Comparison of ENCODE assay signal across 8 cellular contexts in the genomic region with DNA sequence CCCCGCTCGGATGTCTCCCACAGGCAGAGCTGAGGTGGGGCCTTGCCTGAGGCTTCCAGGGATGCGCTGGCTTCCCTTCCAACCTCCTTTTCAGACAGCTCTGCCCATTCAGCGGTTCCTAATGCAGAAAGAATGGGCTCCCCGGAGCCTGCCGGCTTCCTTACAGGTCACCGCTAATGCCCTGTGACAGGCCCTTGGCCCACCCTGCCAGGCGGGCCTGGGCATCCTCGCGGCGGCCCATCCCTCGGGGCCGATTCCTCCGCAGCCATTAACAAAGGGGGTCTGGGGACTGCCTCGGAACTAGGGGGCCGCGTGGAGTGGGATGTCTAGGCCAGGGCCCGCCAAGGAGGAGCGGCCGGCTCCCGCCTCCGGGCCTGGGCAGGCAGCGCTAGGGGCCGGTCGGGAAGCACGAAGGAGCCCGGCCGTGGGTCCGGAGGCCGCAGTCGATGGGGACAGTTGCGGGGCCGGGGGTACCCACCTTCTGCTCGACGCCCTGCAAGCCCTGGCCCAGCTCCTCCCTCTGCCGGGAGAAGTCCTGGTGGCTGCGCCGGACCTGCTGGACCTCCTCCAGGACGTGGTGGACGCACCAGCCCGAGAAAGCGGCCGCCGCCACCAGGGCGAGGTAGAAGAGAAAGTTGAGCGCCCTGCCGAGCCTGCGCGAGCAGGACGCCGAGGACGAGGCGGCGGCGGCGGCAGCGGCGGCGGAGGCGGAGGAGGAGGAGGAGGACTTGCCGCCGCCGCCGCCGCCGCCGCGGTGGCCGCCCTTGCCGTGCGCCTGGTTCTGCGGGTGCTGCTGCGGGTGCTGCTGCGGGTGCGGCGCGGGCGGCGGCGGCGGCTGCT. TPM values are rescaled to one million over a fixed set of nuclear protein-coding genes. Genes with fewer than 3 reads are reported as not detected.
DNase-seq lines count a peak whose midpoint lies in the region; ATAC-seq and TF ChIP-seq lines count a peak whose summit lies in the region.

No MANE protein-coding gene starts in this region.

- no peaks in the 10 kb centered on the region for H3K9me3 ChIP-seq in CD8-positive, alpha-beta memory T cell (ENCODE audit: low read length)
- H3K9me3 ChIP-seq in lower lobe of right lung: no peaks in the 10 kb centered on the region

- CTCF ChIA-PET in CD8-positive, alpha-beta memory T cell (lab: Charles Lee): interaction anchor here (1.0 to 1.4 kb wide), 5 partner anchors 10 to 111 kb away, joined by 3 to 9 read pairs (median 4); a partner anchor contains a TSS
- CTCF ChIA-PET in activated CD8-positive, alpha-beta T cell treated with anti-CD3 and anti-CD28 coated beads for 36 hours (lab: Charles Lee): interaction anchor here (1.0 to 1.5 kb wide), 2 partner anchors 9 to 23 kb away, joined by 3 to 6 read pairs; no protein-coding TSS in a partner anchor

- H3K27ac Mint-ChIP-seq in CD8-positive, alpha-beta memory T cell: peak overlapping the region in 7 of 8 donors; percentile 29 to 84 (median 66)
- H3K27ac Mint-ChIP-seq in activated CD8-positive, alpha-beta T cell treated with anti-CD3 and anti-CD28 coated beads for 36 hours: peak overlapping the region; percentile 59

- no peaks in the 10 kb centered on the region for H3K27me3 ChIP-seq in CD8-positive, alpha-beta memory T cell (ENCODE audit: insufficient read depth, low read length, poor library complexity, severe bottlenecking)
- H3K27me3 ChIP-seq in lower lobe of right lung (ENCODE audit: low read depth): no peaks in the 10 kb centered on the region

- H3K4me3 Mint-ChIP-seq in CD8-positive, alpha-beta memory T cell: peak overlapping the region; percentile 65 to 92 (median 76)
- peak overlapping the region; percentile 71 for H3K4me3 Mint-ChIP-seq in activated CD8-positive, alpha-beta T cell treated with anti-CD3 and anti-CD28 coated beads for 36 hours

- peak; percentile 49 to 75 (median 56) for DNase-seq in CD8-positive, alpha-beta memory T cell
- peak; percentile 43 for DNase-seq in LoVo (ENCODE audit: low spot score)
- DNase-seq in activated CD8-positive, alpha-beta T cell treated with anti-CD3 and anti-CD28 coated beads for 36 hours: peak; percentile 60
- peak; percentile 29 for DNase-seq in effector CD8-positive, alpha-beta T cell (lab: John Stamatoyannopoulos, UW)
- peak; percentile 83 for DNase-seq in lower lobe of right lung
- DNase-seq in stimulated activated CD8-positive, alpha-beta memory T cell treated with anti-CD3 and anti-CD28 coated beads, Interleukin-2, amount 100 ng/mL, for 1 hour (ENCODE audit: low read depth in 2 of 2): peak; percentile 25 to 30
- no peak for DNase-seq in foreskin melanocyte

- H3K27me3 Mint-ChIP-seq in CD8-positive, alpha-beta memory T cell: peaks cover 0 to 4% of the 10 kb centered on the region in 2 donors
- H3K27me3 Mint-ChIP-seq in activated CD8-positive, alpha-beta T cell treated with anti-CD3 and anti-CD28 coated beads for 36 hours: no peaks in the 10 kb centered on the region

- intact Hi-C loops in activated CD8-positive, alpha-beta T cell treated with anti-CD3 and anti-CD28 coated beads for 36 hours (cut with micrococcal nuclease): no loop called here
- intact Hi-C loops in lower lobe of right lung (cut with DNase I): no loop called here

- H3K9me3 Mint-ChIP-seq in CD8-positive, alpha-beta memory T cell: no peaks in the 10 kb centered on the region
- H3K9me3 Mint-ChIP-seq in activated CD8-positive, alpha-beta T cell treated with anti-CD3 and anti-CD28 coated beads for 36 hours: no peaks in the 10 kb centered on the region

- H3K36me3 ChIP-seq in CD8-positive, alpha-beta memory T cell (ENCODE audit: insufficient read depth, low read length): no peaks in the 10 kb centered on the region
- H3K36me3 ChIP-seq in lower lobe of right lung: peaks cover 11% of the 10 kb centered on the region

- H3K27ac ChIP-seq in CD8-positive, alpha-beta memory T cell (ENCODE audit: low read depth, low read length): no peak overlapping the region
- H3K27ac ChIP-seq in lower lobe of right lung: peak overlapping the region; percentile 98

- ATAC-seq in GM21515 (IDR thresholded peaks at IDR 0.05; ENCODE audit: unreplicated experiment) (peak; percentile 36), lower lobe of right lung (peak; percentile 48 to 49)
- peak; percentile 26 for ATAC-seq in activated CD8-positive, alpha-beta T cell treated with anti-CD3 and anti-CD28 coated beads for 36 hours

- H3K36me3 Mint-ChIP-seq in CD8-positive, alpha-beta memory T cell: peaks cover 0 to 6% (median 0%) of the 10 kb centered on the region in 3 donors
- H3K36me3 Mint-ChIP-seq in activated CD8-positive, alpha-beta T cell treated with anti-CD3 and anti-CD28 coated beads for 36 hours (ENCODE audit: low read depth): peaks cover 2% of the 10 kb centered on the region

- no peak for TF ChIP-seq CTCF in activated CD8-positive, alpha-beta T cell treated with anti-CD3 and anti-CD28 coated beads for 36 hours (IDR thresholded peaks at IDR 0.05)
- TF ChIP-seq CTCF in lower lobe of right lung (IDR thresholded peaks at IDR 0.05): no peak

- H3K4me1 ChIP-seq in CD8-positive, alpha-beta memory T cell (ENCODE audit: insufficient read depth, low read length): peaks cover 20% of the 10 kb centered on the region
- H3K4me1 ChIP-seq in lower lobe of right lung: peaks cover 51% of the 10 kb centered on the region

- H3K4me3 ChIP-seq in CD8-positive, alpha-beta memory T cell (ENCODE audit: low read length): peak overlapping the region; percentile 58
- peak overlapping the region; percentile 87 for H3K4me3 ChIP-seq in lower lobe of right lung

- H3K4me1 Mint-ChIP-seq in CD8-positive, alpha-beta memory T cell: peaks cover 16 to 39% (median 18%) of the 10 kb centered on the region in 3 donors
- H3K4me1 Mint-ChIP-seq in activated CD8-positive, alpha-beta T cell treated with anti-CD3 and anti-CD28 coated beads for 36 hours (ENCODE audit: low read depth): peaks cover 21% of the 10 kb centered on the region

- POLR2A ChIA-PET in CD8-positive, alpha-beta memory T cell (lab: Charles Lee): interaction anchor here (1.4 to 2.1 kb wide), 2 partner anchors 55 kb away, joined by 5 to 9 read pairs; no protein-coding TSS in a partner anchor
- POLR2A ChIA-PET in activated CD8-positive, alpha-beta T cell treated with anti-CD3 and anti-CD28 coated beads for 36 hours (lab: Charles Lee): interaction anchor here (1.0 to 1.6 kb wide), 5 partner anchors 11 to 111 kb away, joined by 3 to 8 read pairs (median 4); a partner anchor contains a TSS

RNA-seq across cellular contexts. Expression of a gene that starts 0.7 kb away (rescaled TPM):
- total RNA-seq in CD8-positive, alpha-beta memory T cell: 10 to 100 TPM; 10.1 to 11.3 TPM
- polyA plus RNA-seq in CD8-positive, alpha-beta memory T cell: 7.6 TPM
- 10 to 100 TPM; 15.2 to 16.3 TPM for total RNA-seq in activated CD8-positive, alpha-beta T cell treated with anti-CD3 and anti-CD28 coated beads for 36 hours
- 32.2 TPM for total RNA-seq in lower lobe of right lung

RNA-seq across cellular contexts. Expression of a gene that starts 55.4 kb away (rescaled TPM):
- total RNA-seq in CD8-positive, alpha-beta memory T cell: 10 to 100 TPM; 11.8 to 13.0 TPM
- polyA plus RNA-seq in CD8-positive, alpha-beta memory T cell: 19.3 TPM
- total RNA-seq in activated CD8-positive, alpha-beta T cell treated with anti-CD3 and anti-CD28 coated beads for 36 hours: 10 to 100 TPM; 11.9 to 13.2 TPM
- total RNA-seq in lower lobe of right lung: 56.1 TPM
